17 cellular contexts compared by ENCODE assay signal in the genomic region with DNA sequence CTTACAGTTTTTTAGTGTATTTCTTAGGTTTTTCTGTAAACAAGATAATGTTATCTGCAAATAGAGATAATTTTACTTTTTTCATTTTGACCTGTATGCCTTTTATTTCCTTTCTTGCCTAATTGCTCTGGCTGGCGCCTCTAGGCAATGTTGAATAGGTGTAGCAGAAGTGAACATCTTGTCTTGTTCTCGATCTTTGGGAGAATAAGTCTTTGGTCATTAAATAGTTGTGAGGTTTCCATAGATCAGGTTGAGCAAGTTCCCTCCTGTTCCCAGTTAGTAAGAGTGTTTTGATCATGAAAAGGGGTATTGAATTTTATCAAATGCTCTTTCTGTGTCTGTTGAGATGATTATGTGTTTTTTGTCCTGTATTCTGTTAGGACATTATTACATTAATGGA. TPM values are rescaled to one million over a fixed set of nuclear protein-coding genes. Genes with fewer than 3 reads are reported as not detected.
DNase-seq lines count a peak whose midpoint lies in the region; ATAC-seq, FAIRE-seq and TF ChIP-seq lines count a peak whose summit lies in the region.
"Had no signal": no experiment of that assay in that cellular context is flagged by ENCODE, and none has a peak within 500 bp of the region (broad histone marks: within the 10 kb centered on the region; RNA-seq: fewer than 3 reads in every experiment).

No MANE protein-coding gene starts in this region.

- peak overlapping the region; percentile 96 for H3K27ac ChIP-seq in OCI-LY3 (ENCODE audit: low read length)
- peak overlapping the region; percentile 21 for H3K27ac ChIP-seq in subcutaneous abdominal adipose tissue (ENCODE audit: low read depth, low read length)

- TF ChIP-seq POLR2A in GM12891 (IDR thresholded peaks at IDR 0.05; ENCODE audit: low read depth, low read length): no peak

- no peaks in the 10 kb centered on the region for H3K9me3 ChIP-seq in OCI-LY3 (ENCODE audit: insufficient read depth, low read length)
- no peaks in the 10 kb centered on the region for H3K9me3 ChIP-seq in subcutaneous abdominal adipose tissue (ENCODE audit: control insufficient read depth in 5 of 5, low read length in 5 of 5)

- H3K4me2 ChIP-seq in OCI-LY3 (ENCODE audit: low read length): peak overlapping the region; percentile 76

- DNase-seq in GM12891 (ENCODE audit: insufficient read length, low spot score) (no peak), NCI-H1417 (lab: John Stamatoyannopoulos, UW) (no peak), ACHN (no peak)
- DNase-seq: NCI-H1092, NCI-H146, NCI-H2029 treated with DMSO at 0.1 percent for 48 hours, NCI-H2171, NCI-H524 treated with DMSO at 0.1 percent for 48 hours, NCI-H82, SHP77 had no signal

- H3K9ac ChIP-seq in OCI-LY3 (ENCODE audit: low read length) (peak overlapping the region; percentile 54; the same call in 1 of the 2 replicates), subcutaneous abdominal adipose tissue (ENCODE audit: low read length in 5 of 5) (no peak overlapping the region)

- no peaks in the 10 kb centered on the region for H4K20me1 ChIP-seq in OCI-LY3 (ENCODE audit: insufficient read depth, low read length)

- H3K4me3 ChIP-seq in OCI-LY3 (ENCODE audit: low read length): peak overlapping the region; percentile 38; the same call in 1 of the 2 replicates
- no peak overlapping the region for H3K4me3 ChIP-seq in subcutaneous abdominal adipose tissue (ENCODE audit: low read depth in 1 of 5, low read length in 5 of 5)
- H3K4me3 ChIP-seq: K562 had no signal

- ATAC-seq in esophagus mucosa: peak; percentile 52
- no peak for ATAC-seq in GM18868 (IDR thresholded peaks at IDR 0.05; ENCODE audit: unreplicated experiment)
- ATAC-seq: HepG2, K562 had no signal

- H3K4me1 ChIP-seq in OCI-LY3 (ENCODE audit: low read length): peaks cover 48% of the 10 kb centered on the region
- H3K4me1 ChIP-seq in subcutaneous abdominal adipose tissue (ENCODE audit: control insufficient read depth in 5 of 5, insufficient read depth in 5 of 5, low read length in 5 of 5): no peaks in the 10 kb centered on the region

- in situ Hi-C loops in ACHN (cut with HindIII; ENCODE audit: low pct_ligation_motif_present, low pct_unique_long_range_greater_than_20kb, low sequenced_read_pairs): no loop called here

- no peaks in the 10 kb centered on the region for H3K27me3 ChIP-seq in OCI-LY3 (ENCODE audit: low read depth, low read length)
- no peaks in the 10 kb centered on the region for H3K27me3 ChIP-seq in subcutaneous abdominal adipose tissue (ENCODE audit: control insufficient read depth in 5 of 5, insufficient read depth in 4 of 5, low read length in 5 of 5)

- H2AFZ ChIP-seq in OCI-LY3 (ENCODE audit: low read depth, low read length): no peak overlapping the region

- peak; percentile 43 for FAIRE-seq in GM12891 (lab: Jason Lieb, UNC)
- FAIRE-seq: H54, HepG2, K562 had no signal

- H3K79me2 ChIP-seq in OCI-LY3 (ENCODE audit: low read length): peaks cover 33% of the 10 kb centered on the region

- H3K36me3 ChIP-seq in OCI-LY3 (replicated peaks; ENCODE audit: low read depth, low read length) (peaks cover 41% of the 10 kb centered on the region), subcutaneous abdominal adipose tissue (ENCODE audit: control insufficient read depth in 5 of 5, insufficient read depth in 5 of 5, low read length in 5 of 5) (peaks cover 34 to 63% (median 51%) of the 10 kb centered on the region in 5 donors)

- no peak for TF ChIP-seq CTCF in OCI-LY3 (IDR thresholded peaks at IDR 0.05; ENCODE audit: low read depth, low read length)

TF ChIP-seq in GM12891, 5 proteins besides CTCF, POLR2A, EP300 and RAD21:
- no peak for TF ChIP-seq TAF1 (IDR thresholded peaks at IDR 0.05; ENCODE audit: low read depth, low read length)
- TF ChIP-seq POLR2AphosphoS5 (IDR thresholded peaks at IDR 0.05; ENCODE audit: low read depth, low read length): no peak
- no peak for TF ChIP-seq POU2F2 (IDR thresholded peaks at IDR 0.05; ENCODE audit: low read depth, low read length)
- no peak for TF ChIP-seq SPI1 (IDR thresholded peaks at IDR 0.05; ENCODE audit: low read depth, low read length)

RNA-seq across cellular contexts. Expression of gene PIH1D2, which starts 24.0 kb away (rescaled TPM):
- 1.2 TPM for polyA plus RNA-seq in GM12891 (2012; ENCODE audit: low read depth, missing spikeins)
- 1.6 TPM for total RNA-seq in esophagus mucosa

RNA-seq across cellular contexts. Expression of gene NKAPD1, which starts 24.3 kb away (rescaled TPM):
- 19.7 TPM for polyA plus RNA-seq in GM12891 (2012; ENCODE audit: low read depth, missing spikeins)
- total RNA-seq in esophagus mucosa: 11.8 TPM

RNA-seq across cellular contexts. Expression of gene DLAT, which starts 24.6 kb away (rescaled TPM):
- 20.2 TPM for polyA plus RNA-seq in GM12891 (2012; ENCODE audit: low read depth, missing spikeins)
- total RNA-seq in esophagus mucosa: 37.1 TPM

RNA-seq across cellular contexts. Expression of gene TIMM8B, which starts 36.8 kb away (rescaled TPM):
- polyA plus RNA-seq in GM12891 (2012; ENCODE audit: low read depth, missing spikeins): 102 TPM
- 83.4 TPM for total RNA-seq in esophagus mucosa

RNA-seq across cellular contexts. Expression of gene SDHD, which starts 36.9 kb away (rescaled TPM):
- 111 TPM for polyA plus RNA-seq in GM12891 (2012; ENCODE audit: low read depth, missing spikeins)
- 109 TPM for total RNA-seq in esophagus mucosa
